Comparison of ENCODE assay signal across 8 cellular contexts in genomic region chr20:45812157-45813005, GRCh38. TPM values are rescaled to one million over a fixed set of nuclear protein-coding genes. Genes with fewer than 3 reads are reported as not detected.
DNase-seq lines count a peak whose midpoint lies in the region; ATAC-seq and TF ChIP-seq lines count a peak whose summit lies in the region.

Gene UBE2C (plus strand): TSS chr20:45812644. CDS start chr20:45812696, 52 bp downstream.

- peak within 1 kb of the TSS; percentile 89 for H3K4me3 ChIP-seq in GM06990 (replicated peaks; ENCODE audit: low read depth, low read length)
- H3K4me3 ChIP-seq in SK-N-SH (ENCODE audit: low read depth in 2 of 2, low read length in 1 of 2), result peak within 1 kb of the TSS; percentile 78 to 80
- H3K4me3 ChIP-seq in thoracic aorta, result peak within 1 kb of the TSS; percentile 75

- no peaks in the 10 kb centered on the region for H3K9me2 ChIP-seq in SK-N-SH

- H2AFZ ChIP-seq in SK-N-SH (ENCODE audit: low read depth), result peak within 1 kb of the TSS; percentile 78

- peaks cover 13% of the 10 kb centered on the region for H3K4me1 Mint-ChIP-seq in activated naive CD4-positive, alpha-beta T cell treated with anti-CD3 and anti-CD28 coated beads, Interleukin-2, amount 50 U/mL, for 24 hours

- peak within 1 kb of the TSS; percentile 68 for H3K27ac Mint-ChIP-seq in activated naive CD4-positive, alpha-beta T cell treated with anti-CD3 and anti-CD28 coated beads, Interleukin-2, amount 50 U/mL, for 24 hours

- DNase-seq in GM06990 (ENCODE audit: extremely low read depth, insufficient read length) (peak; percentile 91), NCI-H1092 (lab: John Stamatoyannopoulos, UW) (peak; percentile 99), SK-N-SH (peak; percentile 98), glomerular visceral epithelial cell (ENCODE audit: extremely low spot score) (peak; percentile 99), omental fat pad (ENCODE audit: low spot score) (peak; percentile 80), thoracic aorta (ENCODE audit: low spot score) (peak; percentile 91)

- H3F3A ChIP-seq in SK-N-SH (replicated peaks; ENCODE audit: insufficient read depth), result peaks cover 17% of the 10 kb centered on the region

- H3K4me1 ChIP-seq in SK-N-SH (ENCODE audit: control insufficient read depth in 1 of 2, insufficient read depth in 2 of 2, low read depth in 1 of 2, low read length in 1 of 2), result peaks cover 0 to 11% of the 10 kb centered on the region in 2 experiments; a peak in 1 of 4 replicates
- H3K4me1 ChIP-seq in thoracic aorta (ENCODE audit: control insufficient read depth in 1 of 2, low read depth in 2 of 2), result peaks cover 10 to 15% of the 10 kb centered on the region in 2 donors

- no peaks in the 10 kb centered on the region for H3K27me3 Mint-ChIP-seq in activated naive CD4-positive, alpha-beta T cell treated with anti-CD3 and anti-CD28 coated beads, Interleukin-2, amount 50 U/mL, for 24 hours

- TF ChIP-seq RAD21 in SK-N-SH (IDR thresholded peaks at IDR 0.05; ENCODE audit: low read length), result no peak

- TF ChIP-seq CTCF in GM06990 (IDR thresholded peaks at IDR 0.05; ENCODE audit: insufficient read depth, low read length, poor library complexity, severe bottlenecking), result no peak
- TF ChIP-seq CTCF in SK-N-SH (IDR thresholded peaks at IDR 0.05), result no peak
- TF ChIP-seq CTCF in omental fat pad (IDR thresholded peaks at IDR 0.05), result no peak
- no peak for TF ChIP-seq CTCF in thoracic aorta (IDR thresholded peaks at IDR 0.05)

- no peaks in the 10 kb centered on the region for H3K9me3 ChIP-seq in SK-N-SH
- no peaks in the 10 kb centered on the region for H3K9me3 ChIP-seq in thoracic aorta

- H3K27me3 ChIP-seq in GM06990 (replicated peaks; ENCODE audit: control insufficient read depth, insufficient read depth, low read length) (no peaks in the 10 kb centered on the region), SK-N-SH (ENCODE audit: insufficient read depth) (no peaks in the 10 kb centered on the region), thoracic aorta (replicated peaks; ENCODE audit: insufficient read depth) (no peaks in the 10 kb centered on the region)

- H3K79me2 ChIP-seq in SK-N-SH (ENCODE audit: insufficient read depth), result peaks cover 33% of the 10 kb centered on the region

- H3K27ac ChIP-seq in SK-N-SH (ENCODE audit: low read depth in 2 of 2, low read length in 1 of 2) (peak within 1 kb of the TSS; percentile 56 to 63), thoracic aorta (no peak within 1 kb of the TSS)

- peaks cover 13% of the 10 kb centered on the region for H3K36me3 Mint-ChIP-seq in activated naive CD4-positive, alpha-beta T cell treated with anti-CD3 and anti-CD28 coated beads, Interleukin-2, amount 50 U/mL, for 24 hours

- TF ChIP-seq EP300 in SK-N-SH (IDR thresholded peaks at IDR 0.05; ENCODE audit: borderline replicate concordance in 1 of 2, low read depth in 1 of 2, low read length in 1 of 2), result no peak

- no peaks in the 10 kb centered on the region for H4K20me1 ChIP-seq in SK-N-SH (ENCODE audit: insufficient read depth)

- CTCF ChIA-PET in SK-N-SH (lab: Yijun Ruan, JAX), result interaction anchor here (0.6 to 2.4 kb wide), 5 partner anchors 13 to 276 kb away, joined by 3 to 13 read pairs (median 4); no protein-coding TSS in a partner anchor

- ATAC-seq in HG02588 (IDR thresholded peaks at IDR 0.05; ENCODE audit: unreplicated experiment) (peak; percentile 98), omental fat pad (ENCODE audit: low FRiP score) (peak; percentile 100), thoracic aorta (ENCODE audit: insufficient number of reproducible peaks, low FRiP score, low read depth) (peak; percentile 100)

- no peaks in the 10 kb centered on the region for H3K9me3 Mint-ChIP-seq in activated naive CD4-positive, alpha-beta T cell treated with anti-CD3 and anti-CD28 coated beads, Interleukin-2, amount 50 U/mL, for 24 hours

- H3K4me3 Mint-ChIP-seq in activated naive CD4-positive, alpha-beta T cell treated with anti-CD3 and anti-CD28 coated beads, Interleukin-2, amount 50 U/mL, for 24 hours, result peak within 1 kb of the TSS; percentile 83

- H3K4me2 ChIP-seq in SK-N-SH, result peak within 1 kb of the TSS; percentile 94

- WGBS in SK-N-SH (ENCODE audit: low lambda C conversion rate), result 1% methylated on average over 19 of the region's 65 CpGs

- H3K36me3 ChIP-seq in GM06990 (ENCODE audit: control insufficient read depth, insufficient read depth, low read length), result peaks cover 25% of the 10 kb centered on the region
- H3K36me3 ChIP-seq in SK-N-SH (replicated peaks in 1 of 2; ENCODE audit: control insufficient read depth in 1 of 2, insufficient read depth in 2 of 2, low read length in 1 of 2), result peaks cover 29 to 32% of the 10 kb centered on the region in 2 experiments
- peaks cover 27% of the 10 kb centered on the region for H3K36me3 ChIP-seq in thoracic aorta

- POLR2A ChIA-PET in SK-N-SH (lab: Yijun Ruan, JAX), result interaction anchor here (1.2 to 1.7 kb wide), 2 partner anchors 20 to 21 kb away, joined by 4 read pairs; partner anchors contain the start of gene SNX21

- H3K9ac ChIP-seq in SK-N-SH, result peak within 1 kb of the TSS; percentile 88

TF ChIP-seq in SK-N-SH, 30 proteins besides CTCF, POLR2A, EP300 and RAD21 (continues in another document):
- TF ChIP-seq FOSL2 (IDR thresholded peaks at IDR 0.05; ENCODE audit: borderline replicate concordance, low read depth) (0 out of 2 replicates have a peak, but pooled peaks have one; percentile 10), REST (IDR thresholded peaks at IDR 0.05; ENCODE audit: low read depth, low read length) (no peak), TAF1 (IDR thresholded peaks at IDR 0.05; ENCODE audit: borderline replicate concordance, low read depth, low read length) (peak; percentile 68; the same call in 1 of the 2 replicates), TCF12 (IDR thresholded peaks at IDR 0.05) (peak; percentile 26; the same call in 1 of the 2 replicates), RFX5 (IDR thresholded peaks at IDR 0.05; ENCODE audit: low read length) (0 out of 2 replicates have a peak, but pooled peaks have one; percentile 49), EZH2phosphoT487 (IDR thresholded peaks at IDR 0.05; ENCODE audit: borderline replicate concordance, low read depth) (no peak), ELF1 (IDR thresholded peaks at IDR 0.05) (0 out of 2 replicates have a peak, but pooled peaks have one; percentile 33), MAX (IDR thresholded peaks at IDR 0.05; ENCODE audit: low read depth) (peak; percentile 88), MEF2A (IDR thresholded peaks at IDR 0.05; ENCODE audit: borderline replicate concordance, low read depth) (no peak), ZBTB33 (IDR thresholded peaks at IDR 0.05; ENCODE audit: borderline replicate concordance, low read depth) (no peak), RCOR1 (IDR thresholded peaks at IDR 0.05; ENCODE audit: low read length) (0 out of 2 replicates have a peak, but pooled peaks have one; percentile 20)

RNA-seq across cellular contexts. Expression of gene UBE2C, which starts in this region (rescaled TPM):
- 82.8 and 115 TPM in 2 replicates for polyA plus RNA-seq in SK-N-SH (2012; rRNA removed)
- polyA plus RNA-seq in SK-N-SH (2012; cell fraction: cytosol; rRNA removed), result 82.5 and 93.2 TPM in 2 replicates
- polyA plus RNA-seq in SK-N-SH (2012; cell fraction: nucleus; rRNA removed), result 40.8 and 50.3 TPM in 2 replicates
- total RNA-seq in omental fat pad, result 10 to 100 TPM in 1 of 4 donors, 1 to 10 TPM in 1, not detected in 2; 1.4 to 10.1 TPM
- not detected for total RNA-seq in thoracic aorta

Comparison
In these comparisons a context has a peak if more than half of its experiments do, and no peak if none do; other contexts are left out.
1. Peak in DNase-seq, ATAC-seq and H3K4me3 ChIP-seq in thoracic aorta; RNA of the gene not detected or under 1 TPM.
2. H3K27ac ChIP-seq: peak in SK-N-SH (2 of 2); none in thoracic aorta (0 of 2).
3. Peak in every context shown above with its lines, with median percentiles within 50 percentile points of each other: DNase-seq, H3K4me3 ChIP-seq and ATAC-seq.